Comparison of ENCODE assay signal across 16 cellular contexts in genomic region chr12:108835860-108836634, GRCh38. TPM values are rescaled to one million over a fixed set of nuclear protein-coding genes. Genes with fewer than 3 reads are reported as not detected.
DNase-seq lines count a peak whose midpoint lies in the region; ATAC-seq and TF ChIP-seq lines count a peak whose summit lies in the region.
"Had no signal": no experiment of that assay in that cellular context is flagged by ENCODE, and none has a peak within 500 bp of the region (broad histone marks: within the 10 kb centered on the region; RNA-seq: fewer than 3 reads in every experiment).

No MANE protein-coding gene starts in this region.

- H3K4me3 Mint-ChIP-seq in T-helper 2 cell treated with Interferon-gamma antibody and Interleukin-4, amounts not matched to agents 5 μg/mL and 100 μg/mL, for 36 hours = peak overlapping the region; percentile 39
- H3K4me3 Mint-ChIP-seq in WTC11 (no peak overlapping the region), immature natural killer cell (peak overlapping the region in 3 of 5 donors; percentile 6 to 38 (median 11))
- no peak overlapping the region for H3K4me3 Mint-ChIP-seq in stimulated activated memory B cell treated with anti-CD40 and anti-IgM and Interleukin-4, amounts not matched to agents 10 μg/mL and 1 μg/mL and 100 μg/mL, for 72 hours

- no peak for DNase-seq in T-helper 2 cell treated with Interferon-gamma antibody and Interleukin-4, amounts not matched to agents 5 μg/mL and 100 μg/mL, for 36 hours (ENCODE audit: low spot score)
- no peak for DNase-seq in T-helper 2 cell
- no peak for DNase-seq in WTC11 (ENCODE audit: low spot score)
- no peak for DNase-seq in immature natural killer cell
- no peak for DNase-seq in T-helper 9 cell
- no peak for DNase-seq in NCI-H2107 treated with DMSO at 0.1 percent for 48 hours (lab: John Stamatoyannopoulos, UW; ENCODE audit: unreplicated experiment)
- DNase-seq in DMS79 (lab: John Stamatoyannopoulos, UW) = no peak
- DNase-seq: activated CD4-positive, alpha-beta T cell treated with anti-CD3 and anti-CD28 coated beads for 1 hour; activated effector memory CD4-positive, alpha-beta T cell treated with anti-CD3 and anti-CD28 coated beads, Interleukin-2, amount 50 U/mL, for 16 hours; DMS153; NCI-H1092; uterus had no signal

- H3K27ac Mint-ChIP-seq in T-helper 2 cell treated with Interferon-gamma antibody and Interleukin-4, amounts not matched to agents 5 μg/mL and 100 μg/mL, for 36 hours = peak overlapping the region; percentile 72
- H3K27ac Mint-ChIP-seq in WTC11 (no peak overlapping the region), immature natural killer cell (peak overlapping the region; percentile 84 to 98 (median 95))
- peak overlapping the region; percentile 57 for H3K27ac Mint-ChIP-seq in stimulated activated memory B cell treated with anti-CD40 and anti-IgM and Interleukin-4, amounts not matched to agents 10 μg/mL and 1 μg/mL and 100 μg/mL, for 72 hours

- no peak for ATAC-seq in WTC11
- no peak for ATAC-seq in stimulated activated memory B cell treated with anti-CD40 and anti-IgM and Interleukin-4, amounts not matched to agents 10 μg/mL and 1 μg/mL and 100 μg/mL, for 72 hours

- H3K9me3 Mint-ChIP-seq in T-helper 2 cell treated with Interferon-gamma antibody and Interleukin-4, amounts not matched to agents 5 μg/mL and 100 μg/mL, for 36 hours = no peaks in the 10 kb centered on the region
- H3K9me3 Mint-ChIP-seq in WTC11 (no peaks in the 10 kb centered on the region), immature natural killer cell (no peaks in the 10 kb centered on the region)
- H3K9me3 Mint-ChIP-seq in stimulated activated memory B cell treated with anti-CD40 and anti-IgM and Interleukin-4, amounts not matched to agents 10 μg/mL and 1 μg/mL and 100 μg/mL, for 72 hours = no peaks in the 10 kb centered on the region

- no peak for TF ChIP-seq CTCF in WTC11 (IDR thresholded peaks at IDR 0.05)

- H3K4me1 Mint-ChIP-seq in T-helper 2 cell treated with Interferon-gamma antibody and Interleukin-4, amounts not matched to agents 5 μg/mL and 100 μg/mL, for 36 hours (ENCODE audit: low read depth) = peaks cover 69% of the 10 kb centered on the region
- peaks cover 37% of the 10 kb centered on the region for H3K4me1 Mint-ChIP-seq in WTC11
- peaks cover 88 to 96% of the 10 kb centered on the region in 2 donors for H3K4me1 Mint-ChIP-seq in immature natural killer cell
- peaks cover 41% of the 10 kb centered on the region for H3K4me1 Mint-ChIP-seq in stimulated activated memory B cell treated with anti-CD40 and anti-IgM and Interleukin-4, amounts not matched to agents 10 μg/mL and 1 μg/mL and 100 μg/mL, for 72 hours

- H3K27me3 Mint-ChIP-seq in T-helper 2 cell treated with Interferon-gamma antibody and Interleukin-4, amounts not matched to agents 5 μg/mL and 100 μg/mL, for 36 hours (ENCODE audit: low read depth) = no peaks in the 10 kb centered on the region
- H3K27me3 Mint-ChIP-seq in WTC11 (ENCODE audit: low read depth) = no peaks in the 10 kb centered on the region
- peaks cover 3 to 14% (median 11%) of the 10 kb centered on the region in 3 donors for H3K27me3 Mint-ChIP-seq in immature natural killer cell (ENCODE audit: low read depth in 3 of 3)
- H3K27me3 Mint-ChIP-seq in stimulated activated memory B cell treated with anti-CD40 and anti-IgM and Interleukin-4, amounts not matched to agents 10 μg/mL and 1 μg/mL and 100 μg/mL, for 72 hours = no peaks in the 10 kb centered on the region

- H3K36me3 Mint-ChIP-seq in T-helper 2 cell treated with Interferon-gamma antibody and Interleukin-4, amounts not matched to agents 5 μg/mL and 100 μg/mL, for 36 hours (ENCODE audit: low read depth) = peaks cover 56% of the 10 kb centered on the region
- H3K36me3 Mint-ChIP-seq in WTC11 (peaks cover 8% of the 10 kb centered on the region), immature natural killer cell (peaks cover 0 to 23% (median 0%) of the 10 kb centered on the region in 3 donors)
- peaks cover 57% of the 10 kb centered on the region for H3K36me3 Mint-ChIP-seq in stimulated activated memory B cell treated with anti-CD40 and anti-IgM and Interleukin-4, amounts not matched to agents 10 μg/mL and 1 μg/mL and 100 μg/mL, for 72 hours

- CTCF ChIA-PET in WTC11 (lab: Charles Lee) = no interaction called here

- POLR2A ChIA-PET in WTC11 (lab: Charles Lee) = no interaction called here

TF ChIP-seq in WTC11, 78 proteins besides CTCF, POLR2A, EP300 and RAD21:
- TF ChIP-seq HMGA2 (CRISPR knock-in tag; IDR thresholded peaks at IDR 0.05) (peak; percentile 88), ELF4 (CRISPR knock-in tag; IDR thresholded peaks at IDR 0.05; ENCODE audit: low read depth) (no peak)
TF ChIP-seq in WTC11: peak in this region for 1.

RNA-seq across cellular contexts. Expression of gene SSH1, which starts 21.3 kb away (rescaled TPM):
- 18.7 to 23.1 TPM (median 21.3 TPM) in 3 replicates for total RNA-seq in WTC11 (2021)
- 10 to 100 TPM in 2 of 3 donors, under 1 TPM in 1; 0.66 to 34.9 (median 11.9) TPM for polyA plus RNA-seq in immature natural killer cell

RNA-seq across cellular contexts. Expression of gene DAO, which starts 43.8 kb away (rescaled TPM):
- 0.17 TPM in 1 of 3 replicates, not detected in the others for total RNA-seq in WTC11 (2021)
- polyA plus RNA-seq in immature natural killer cell = not detected
- total RNA-seq: cerebellum, myocyte, SK-MEL-5, uterus had no signal

Comparison
In these comparisons a context has a peak if more than half of its experiments do, and no peak if none do; other contexts are left out.
1. H3K4me3 Mint-ChIP-seq: peak in T-helper 2 cell treated with Interferon-gamma antibody and Interleukin-4, amounts not matched to agents 5 μg/mL and 100 μg/mL, for 36 hours (single experiment) and immature natural killer cell (3 of 5); none in WTC11 (single experiment) and stimulated activated memory B cell treated with anti-CD40 and anti-IgM and Interleukin-4, amounts not matched to agents 10 μg/mL and 1 μg/mL and 100 μg/mL, for 72 hours (single experiment).